In genomic region chr3:140092883-140093536, GRCh38 we compare ENCODE assay signal across 14 cellular contexts.
DNase-seq lines count a peak whose midpoint lies in the region; ATAC-seq, FAIRE-seq and TF ChIP-seq lines count a peak whose summit lies in the region.
"Had no signal": no experiment of that assay in that cellular context is flagged by ENCODE, and none has a peak within 500 bp of the region (broad histone marks: within the 10 kb centered on the region; RNA-seq: fewer than 3 reads in every experiment).

No MANE protein-coding gene starts in this region.

- no peak overlapping the region for H3K4me3 Mint-ChIP-seq in mesothelial cell of epicardium
- H3K4me3 Mint-ChIP-seq: activated naive CD4-positive, alpha-beta T cell treated with anti-CD3 and anti-CD28 coated beads, Interleukin-2, amount 10 ng/mL, durations not matched to agents 7 days and 5 days; CD4-positive, alpha-beta T cell; central memory CD8-positive, alpha-beta T cell had no signal

- peaks cover 14% of the 10 kb centered on the region for H3K9me3 Mint-ChIP-seq in mesothelial cell of epicardium
- H3K9me3 Mint-ChIP-seq: activated naive CD4-positive, alpha-beta T cell treated with anti-CD3 and anti-CD28 coated beads, Interleukin-2, amount 10 ng/mL, durations not matched to agents 7 days and 5 days; CD4-positive, alpha-beta T cell; central memory CD8-positive, alpha-beta T cell had no signal

- no peak overlapping the region for H3K4me3 ChIP-seq in DOHH2 (ENCODE audit: low read length)
- H3K4me3 ChIP-seq: esophagus muscularis mucosa, PC-9 had no signal

- peaks cover 10% of the 10 kb centered on the region for H3K4me1 Mint-ChIP-seq in mesothelial cell of epicardium
- H3K4me1 Mint-ChIP-seq: activated naive CD4-positive, alpha-beta T cell treated with anti-CD3 and anti-CD28 coated beads, Interleukin-2, amount 10 ng/mL, durations not matched to agents 7 days and 5 days; central memory CD8-positive, alpha-beta T cell had no signal

- ATAC-seq in GM19397 (IDR thresholded peaks at IDR 0.05; ENCODE audit: unreplicated experiment), result no peak

- H3K4me2 ChIP-seq in DOHH2 (ENCODE audit: low read length), result no peak overlapping the region
- H3K4me2 ChIP-seq: PC-9 had no signal

- no peaks in the 10 kb centered on the region for H3K9me2 ChIP-seq in DOHH2 (replicated peaks; ENCODE audit: control insufficient read depth, low read length)

- H3K9me3 ChIP-seq in DOHH2 (ENCODE audit: control insufficient read depth, insufficient read depth, low read length), result no peaks in the 10 kb centered on the region
- H3K9me3 ChIP-seq: esophagus muscularis mucosa had no signal

- H3K27ac Mint-ChIP-seq in mesothelial cell of epicardium, result no peak overlapping the region
- H3K27ac Mint-ChIP-seq: activated naive CD4-positive, alpha-beta T cell treated with anti-CD3 and anti-CD28 coated beads, Interleukin-2, amount 10 ng/mL, durations not matched to agents 7 days and 5 days; CD4-positive, alpha-beta T cell had no signal

- peaks cover 16% of the 10 kb centered on the region for H3K27me3 Mint-ChIP-seq in mesothelial cell of epicardium (ENCODE audit: low read depth)
- H3K27me3 Mint-ChIP-seq: activated naive CD4-positive, alpha-beta T cell treated with anti-CD3 and anti-CD28 coated beads, Interleukin-2, amount 10 ng/mL, durations not matched to agents 7 days and 5 days; central memory CD8-positive, alpha-beta T cell had no signal

- H3K36me3 Mint-ChIP-seq in mesothelial cell of epicardium, result peaks cover 2% of the 10 kb centered on the region
- H3K36me3 Mint-ChIP-seq: activated naive CD4-positive, alpha-beta T cell treated with anti-CD3 and anti-CD28 coated beads, Interleukin-2, amount 10 ng/mL, durations not matched to agents 7 days and 5 days had no signal

- peak; percentile 39 for FAIRE-seq in GM18507 (lab: Jason Lieb, UNC)

- H3K27me3 ChIP-seq in DOHH2 (ENCODE audit: control insufficient read depth, low read length), result no peaks in the 10 kb centered on the region
- H3K27me3 ChIP-seq: esophagus muscularis mucosa had no signal

- H3K27ac ChIP-seq in DOHH2 (ENCODE audit: low read depth, low read length), result no peak overlapping the region
- H3K27ac ChIP-seq: PC-9 had no signal

- H3K4me1 ChIP-seq in DOHH2 (ENCODE audit: control insufficient read depth, low read length), result no peaks in the 10 kb centered on the region

- no peaks in the 10 kb centered on the region for H3K79me2 ChIP-seq in DOHH2 (ENCODE audit: control insufficient read depth, low read length)

- no peaks in the 10 kb centered on the region for H3F3A ChIP-seq in DOHH2 (ENCODE audit: control insufficient read depth, insufficient read depth)

- no peaks in the 10 kb centered on the region for H4K20me1 ChIP-seq in DOHH2 (ENCODE audit: control insufficient read depth, insufficient read depth, low read depth, low read length)

- H3K36me3 ChIP-seq in DOHH2 (ENCODE audit: control insufficient read depth, low read length), result no peaks in the 10 kb centered on the region
- H3K36me3 ChIP-seq: esophagus muscularis mucosa had no signal

- DNase-seq in GM18507 (ENCODE audit: extremely low spot score, insufficient read length, low read depth), result peak; percentile 1
- peak; percentile 99 for DNase-seq in NCI-H524 treated with DMSO at 0.1 percent for 48 hours (lab: John Stamatoyannopoulos, UW)
- DNase-seq in iPS DF 4.7 (ENCODE audit: extremely low read depth, low spot score), result peak; percentile 9
- DNase-seq in DMS153 treated with DMSO at 0.1 percent for 48 hours (lab: John Stamatoyannopoulos, UW; ENCODE audit: unreplicated experiment), result no peak
- no peak for DNase-seq in SKM-1 (lab: John Stamatoyannopoulos, UW; ENCODE audit: unreplicated experiment)
- DNase-seq in mesothelial cell of epicardium (ENCODE audit: low spot score in 2 of 2, unreplicated experiment in 2 of 2), result no peak
- DNase-seq: activated CD8-positive, alpha-beta memory T cell treated with anti-CD3 and anti-CD28 coated beads for 24 hours; activated naive CD4-positive, alpha-beta T cell treated with anti-CD3 and anti-CD28 coated beads, Interleukin-2, amount 10 ng/mL, durations not matched to agents 7 days and 5 days; CD4-positive, alpha-beta T cell; PC-9 had no signal

- peak; percentile 24 for TF ChIP-seq CTCF in DOHH2 (IDR thresholded peaks at IDR 0.05; ENCODE audit: low read depth, low read length, poor library complexity, severe bottlenecking)
- TF ChIP-seq CTCF in mesothelial cell of epicardium (IDR thresholded peaks at IDR 0.05; ENCODE audit: unreplicated experiment), result no peak

Comparison
In these comparisons a context has a peak if more than half of its experiments do, and no peak if none do; other contexts are left out.
1. DNase-seq: peak in GM18507 (single experiment), NCI-H524 treated with DMSO at 0.1 percent for 48 hours (single experiment) and iPS DF 4.7 (single experiment); none in DMS153 treated with DMSO at 0.1 percent for 48 hours (single experiment), SKM-1 (single experiment) and mesothelial cell of epicardium (0 of 2).